16 cellular contexts compared by ENCODE assay signal in genomic region chr11:120131941-120132644, GRCh38. TPM values are rescaled to one million over a fixed set of nuclear protein-coding genes. Genes with fewer than 3 reads are reported as not detected.
DNase-seq lines count a peak whose midpoint lies in the region; ATAC-seq, FAIRE-seq and TF ChIP-seq lines count a peak whose summit lies in the region.
"Had no signal": no experiment of that assay in that cellular context is flagged by ENCODE, and none has a peak within 500 bp of the region (broad histone marks: within the 10 kb centered on the region; RNA-seq: fewer than 3 reads in every experiment).

No MANE protein-coding gene starts in this region.

- H3K4me3 ChIP-seq in bronchial epithelial cell (ENCODE audit: low read depth, low read length): peak overlapping the region; percentile 4
- H3K4me3 ChIP-seq in lower leg skin (ENCODE audit: low read depth, poor library complexity, severe bottlenecking): no peak overlapping the region
- H3K4me3 ChIP-seq in uterus: no peak overlapping the region
- H3K4me3 ChIP-seq: tibial nerve had no signal

- H3K36me3 ChIP-seq in bronchial epithelial cell (ENCODE audit: control insufficient read depth, insufficient read depth, low read length) (peaks cover 34% of the 10 kb centered on the region), uterus (no peaks in the 10 kb centered on the region)
- H3K36me3 ChIP-seq: tibial nerve had no signal

- H3K27me3 ChIP-seq in bronchial epithelial cell (ENCODE audit: control insufficient read depth, insufficient read depth, low read length): no peaks in the 10 kb centered on the region
- no peaks in the 10 kb centered on the region for H3K27me3 ChIP-seq in uterus
- H3K27me3 ChIP-seq: tibial nerve had no signal

- TF ChIP-seq CTCF in bronchial epithelial cell (IDR thresholded peaks at IDR 0.05; ENCODE audit: insufficient read depth, low read length, severe bottlenecking): no peak
- TF ChIP-seq CTCF in lower leg skin (IDR thresholded peaks at IDR 0.05): no peak
- TF ChIP-seq CTCF in uterus (IDR thresholded peaks at IDR 0.05): no peak
- no peak for TF ChIP-seq CTCF in osteocyte (IDR thresholded peaks at IDR 0.05)

- no peak overlapping the region for H3K4me3 Mint-ChIP-seq in osteocyte (ENCODE audit: unreplicated experiment)
- H3K4me3 Mint-ChIP-seq: activated B cell treated with CpG ODN at 0.5 μM for 24 hours; dendritic cell treated with granulocyte-macrophage colony-stimulating factor and Interleukin-4, amounts not matched to agents 40 ng/mL and 50 ng/mL, for 4 days had no signal

- TF ChIP-seq POLR2A in lower leg skin (IDR thresholded peaks at IDR 0.05) (no peak), uterus (IDR thresholded peaks at IDR 0.05) (no peak)

- no peak for FAIRE-seq in bronchial epithelial cell (lab: Jason Lieb, UNC)

- no peaks in the 10 kb centered on the region for H3K9me3 Mint-ChIP-seq in osteocyte (ENCODE audit: unreplicated experiment)
- H3K9me3 Mint-ChIP-seq: activated B cell treated with CpG ODN at 0.5 μM for 24 hours; dendritic cell treated with granulocyte-macrophage colony-stimulating factor and Interleukin-4, amounts not matched to agents 40 ng/mL and 50 ng/mL, for 4 days had no signal

- peaks cover 11% of the 10 kb centered on the region for H3K27me3 Mint-ChIP-seq in osteocyte (ENCODE audit: unreplicated experiment)

- H3K4me1 Mint-ChIP-seq in osteocyte (ENCODE audit: unreplicated experiment): no peaks in the 10 kb centered on the region
- H3K4me1 Mint-ChIP-seq: activated B cell treated with CpG ODN at 0.5 μM for 24 hours had no signal

- H3K27ac Mint-ChIP-seq in osteocyte (ENCODE audit: unreplicated experiment): no peak overlapping the region
- H3K27ac Mint-ChIP-seq: activated B cell treated with CpG ODN at 0.5 μM for 24 hours; dendritic cell treated with granulocyte-macrophage colony-stimulating factor and Interleukin-4, amounts not matched to agents 40 ng/mL and 50 ng/mL, for 4 days had no signal

- no peak overlapping the region for H3K27ac ChIP-seq in uterus
- H3K27ac ChIP-seq: tibial nerve had no signal

- 40 to 56% methylated on average over 12 of the region's 12 CpGs for WGBS in lower leg skin, 2 donors

- DNase-seq in cardiac septum (ENCODE audit: low spot score) (peak; percentile 62), left cardiac atrium (no peak), bronchial epithelial cell (ENCODE audit: low read depth) (peak; percentile 78), lower leg skin (ENCODE audit: low spot score in 2 of 2) (peak; percentile 45 to 85), uterus (peak; percentile 1 to 4), osteocyte (ENCODE audit: extremely low spot score, unreplicated experiment) (no peak), DMS 273 treated with DMSO at 0.1 percent for 48 hours (lab: John Stamatoyannopoulos, UW) (no peak), DMS114 treated with DMSO at 0.1 percent for 48 hours (lab: John Stamatoyannopoulos, UW; ENCODE audit: unreplicated experiment) (no peak)
- DNase-seq: activated B cell treated with CpG ODN at 0.5 μM for 24 hours, amniotic stem cell, HCEC 1CT, NCI-H446, PC-3 had no signal

- H3K36me3 Mint-ChIP-seq in osteocyte (ENCODE audit: unreplicated experiment): no peaks in the 10 kb centered on the region

- no peaks in the 10 kb centered on the region for H3K4me1 ChIP-seq in uterus

- no peak for ATAC-seq in left cardiac atrium
- ATAC-seq: PC-3 had no signal

- intact Hi-C loops in cardiac septum (cut with DNase I): no loop called here
- intact Hi-C loops in left cardiac atrium (cut with DNase I): no loop called here
- intact Hi-C loops in lower leg skin (cut with DNase I; ENCODE audit: low total_unique reads): no loop called here
- intact Hi-C loops in uterus (cut with DNase I; ENCODE audit: low total_unique reads): no loop called here

- no peaks in the 10 kb centered on the region for H3K9me3 ChIP-seq in uterus
- H3K9me3 ChIP-seq: tibial nerve had no signal

RNA-seq across cellular contexts. Expression of gene TRIM29, which starts 5.8 kb away (rescaled TPM):
- total RNA-seq in cardiac septum: not detected
- total RNA-seq in left cardiac atrium: under 1 TPM in 1 of 2 donors, not detected in 1; 0.50 TPM
- 146 and 441 TPM in 2 replicates for total RNA-seq in bronchial epithelial cell
- 1,000 to 10,000 TPM; 1,092 to 1,522 (median 1,226) TPM for total RNA-seq in lower leg skin
- 1 to 10 TPM; 4.6 to 7.6 (median 6.1) TPM for total RNA-seq in uterus
- total RNA-seq in osteocyte: not detected in 2 replicates
- total RNA-seq: activated B cell treated with CpG ODN at 0.5 μM for 24 hours, pulmonary artery endothelial cell had no signal

Comparison
In these comparisons a context has a peak if more than half of its experiments do, and no peak if none do; other contexts are left out.
1. DNase-seq: peak in cardiac septum (single experiment), bronchial epithelial cell (single experiment), lower leg skin (2 of 2) and uterus (2 of 2); none in left cardiac atrium (single experiment), osteocyte (single experiment), DMS 273 treated with DMSO at 0.1 percent for 48 hours (single experiment) and DMS114 treated with DMSO at 0.1 percent for 48 hours (single experiment).
2. RNA of gene TRIM29, which starts 5.8 kb away (total RNA-seq): 1,092 to 1,522 TPM in lower leg skin and 146 to 441 TPM in bronchial epithelial cell; 4.6 to 7.6 TPM in uterus, 0.50 TPM in left cardiac atrium, not detected in osteocyte and not detected in cardiac septum (single experiment); every median in the first group is over 10 times any median in the second.